In genomic region chr1:56511323-56511722, GRCh38 we compare ENCODE assay signal across 30 cellular contexts.
DNase-seq lines count a peak whose midpoint lies in the region; ATAC-seq and TF ChIP-seq lines count a peak whose summit lies in the region.
"Had no signal": no experiment of that assay in that cellular context is flagged by ENCODE, and none has a peak within 500 bp of the region (broad histone marks: within the 10 kb centered on the region; RNA-seq: fewer than 3 reads in every experiment).

No MANE protein-coding gene starts in this region.

- peak overlapping the region in 8 of 12 donors; percentile 31 to 84 (median 74) for H3K27ac ChIP-seq in heart left ventricle
- peak overlapping the region; percentile 23 to 78 (median 67) for H3K27ac ChIP-seq in upper lobe of left lung
- H3K27ac ChIP-seq: epithelial cell of prostate, ovary had no signal

- H3K9me3 Mint-ChIP-seq in glutamatergic neuron (ENCODE audit: unreplicated experiment): peaks cover 7% of the 10 kb centered on the region
- H3K9me3 Mint-ChIP-seq in mesothelial cell of epicardium: no peaks in the 10 kb centered on the region
- H3K9me3 Mint-ChIP-seq: CD4-positive, alpha-beta T cell; stimulated activated naive B cell treated with anti-CD40 and anti-IgM and Interleukin-4, amounts not matched to agents 10 μg/mL and 1 μg/mL and 100 μg/mL, for 72 hours had no signal

- peaks cover 0 to 69% (median 45%) of the 10 kb centered on the region in 9 donors for H3K36me3 ChIP-seq in heart left ventricle
- H3K36me3 ChIP-seq in upper lobe of left lung: peaks cover 0 to 44% (median 20%) of the 10 kb centered on the region in 4 donors
- H3K36me3 ChIP-seq: ovary had no signal

- ATAC-seq in heart left ventricle (no peak), upper lobe of left lung (ENCODE audit: low FRiP score in 2 of 2) (peak in 1 of 2 donors; percentile 51), GM18867 (IDR thresholded peaks at IDR 0.05; ENCODE audit: unreplicated experiment) (no peak)
- ATAC-seq: activated CD8-positive, alpha-beta memory T cell treated with anti-CD3 and anti-CD28 coated beads, Interleukin-2, amount 10 ng/mL, durations not matched to agents 7 days and 5 days; activated T-cell treated with anti-CD3 and anti-CD28 coated beads, Interleukin-2, amount 50 U/mL, for 72 hours; naive thymus-derived CD8-positive, alpha-beta T cell; Panc1; stimulated activated naive B cell treated with anti-CD40 and anti-IgM and Interleukin-4, amounts not matched to agents 10 μg/mL and 1 μg/mL and 100 μg/mL, for 72 hours had no signal

- H3K4me1 ChIP-seq in heart left ventricle (peaks cover 15 to 100% (median 90%) of the 10 kb centered on the region in 12 donors), upper lobe of left lung (peaks cover 62 to 80% (median 71%) of the 10 kb centered on the region in 4 donors)

- DNase-seq in heart left ventricle: no peak
- DNase-seq in cardiac septum (ENCODE audit: low spot score): no peak
- DNase-seq in glutamatergic neuron: no peak
- DNase-seq in mesothelial cell of epicardium (ENCODE audit: low spot score in 2 of 2, unreplicated experiment in 2 of 2): no peak
- DNase-seq in upper lobe of left lung: peak in 1 of 2 donors; percentile 64
- no peak for DNase-seq in foreskin fibroblast
- no peak for DNase-seq in stimulated activated CD4-positive, alpha-beta T cell treated with anti-CD3 and anti-CD28 coated beads, Interleukin-2, amount 100 ng/mL, for 24 hours
- DNase-seq: 8988T; activated CD8-positive, alpha-beta memory T cell treated with anti-CD3 and anti-CD28 coated beads, Interleukin-2, amount 10 ng/mL, durations not matched to agents 7 days and 5 days; activated naive CD4-positive, alpha-beta T cell; activated T-cell treated with anti-CD3 and anti-CD28 coated beads, Interleukin-2, amount 50 U/mL, for 72 hours; CD4-positive, alpha-beta T cell; EL; HCEC 1CT; head of caudate nucleus; midbrain; naive thymus-derived CD8-positive, alpha-beta T cell; NCI-H1092 treated with DMSO at 0.1 percent for 48 hours; NCI-H187; NCI-H2171 treated with DMSO at 0.1 percent for 48 hours; NCI-H524; NK-92 treated with Interleukin-12 subunit alpha and Interleukin-12 subunit beta, amount 100 ng/mL, for 24 hours; ovary; SIG-M5; stimulated activated naive B cell treated with anti-CD40 and anti-IgM and Interleukin-4, amounts not matched to agents 10 μg/mL and 1 μg/mL and 100 μg/mL, for 72 hours; SW 1271; T-helper 9 cell had no signal

- intact Hi-C loops in heart left ventricle (cut with DNase I) (loop anchor here in 4 of 10 donors (2.0 to 10.0 kb wide), 3 partner anchors 63 to 66 kb away; partner anchors contain the start of gene PLPP3 (in 3 of the 4)), cardiac septum (cut with DNase I) (no loop called here)

- 75 to 88% (median 79%) methylated on average over 5 of the region's 5 CpGs for WGBS in heart left ventricle, 4 donors
- WGBS in upper lobe of left lung, 2 donors: 84 to 89% methylated on average over 5 of the region's 5 CpGs

- peak overlapping the region; percentile 95 for H3K27ac Mint-ChIP-seq in glutamatergic neuron (ENCODE audit: unreplicated experiment)
- peak overlapping the region; percentile 21 for H3K27ac Mint-ChIP-seq in mesothelial cell of epicardium
- H3K27ac Mint-ChIP-seq: activated CD8-positive, alpha-beta memory T cell treated with anti-CD3 and anti-CD28 coated beads, Interleukin-2, amount 10 ng/mL, durations not matched to agents 7 days and 5 days; activated T-cell treated with anti-CD3 and anti-CD28 coated beads, Interleukin-2, amount 50 U/mL, for 72 hours; CD4-positive, alpha-beta T cell; naive thymus-derived CD8-positive, alpha-beta T cell; stimulated activated naive B cell treated with anti-CD40 and anti-IgM and Interleukin-4, amounts not matched to agents 10 μg/mL and 1 μg/mL and 100 μg/mL, for 72 hours had no signal

- H3K4me1 Mint-ChIP-seq in glutamatergic neuron (ENCODE audit: low read depth, unreplicated experiment) (peaks cover 61% of the 10 kb centered on the region), mesothelial cell of epicardium (peaks cover 22% of the 10 kb centered on the region)
- H3K4me1 Mint-ChIP-seq: activated CD8-positive, alpha-beta memory T cell treated with anti-CD3 and anti-CD28 coated beads, Interleukin-2, amount 10 ng/mL, durations not matched to agents 7 days and 5 days had no signal

- TF ChIP-seq EP300 in upper lobe of left lung (IDR thresholded peaks at IDR 0.05): peak in 2 of 4 donors; percentile 17 to 96

- TF ChIP-seq CTCF in heart left ventricle (IDR thresholded peaks at IDR 0.05) (no peak), glutamatergic neuron (IDR thresholded peaks at IDR 0.05; ENCODE audit: partially characterized antibody, unreplicated experiment) (no peak), mesothelial cell of epicardium (IDR thresholded peaks at IDR 0.05; ENCODE audit: unreplicated experiment) (no peak), upper lobe of left lung (IDR thresholded peaks at IDR 0.05) (no peak), foreskin fibroblast (IDR thresholded peaks at IDR 0.05; ENCODE audit: low read depth, low read length) (no peak)

- H3K27me3 ChIP-seq in heart left ventricle (no peaks in the 10 kb centered on the region), upper lobe of left lung (no peaks in the 10 kb centered on the region)
- H3K27me3 ChIP-seq: ovary had no signal

- H3K4me3 ChIP-seq in heart left ventricle: no peak overlapping the region
- H3K4me3 ChIP-seq in upper lobe of left lung: no peak overlapping the region
- no peak overlapping the region for H3K4me3 ChIP-seq in foreskin fibroblast (ENCODE audit: low read depth in 1 of 2, low read length in 2 of 2)
- H3K4me3 ChIP-seq: ovary had no signal

- no peaks in the 10 kb centered on the region for H3K36me3 Mint-ChIP-seq in glutamatergic neuron (ENCODE audit: unreplicated experiment)
- H3K36me3 Mint-ChIP-seq in mesothelial cell of epicardium: peaks cover 49% of the 10 kb centered on the region
- H3K36me3 Mint-ChIP-seq: activated CD8-positive, alpha-beta memory T cell treated with anti-CD3 and anti-CD28 coated beads, Interleukin-2, amount 10 ng/mL, durations not matched to agents 7 days and 5 days; naive thymus-derived CD8-positive, alpha-beta T cell had no signal

- H3K4me3 Mint-ChIP-seq in glutamatergic neuron (ENCODE audit: unreplicated experiment): no peak overlapping the region
- no peak overlapping the region for H3K4me3 Mint-ChIP-seq in mesothelial cell of epicardium
- H3K4me3 Mint-ChIP-seq: activated CD8-positive, alpha-beta memory T cell treated with anti-CD3 and anti-CD28 coated beads, Interleukin-2, amount 10 ng/mL, durations not matched to agents 7 days and 5 days; activated T-cell treated with anti-CD3 and anti-CD28 coated beads, Interleukin-2, amount 50 U/mL, for 72 hours; CD4-positive, alpha-beta T cell; naive thymus-derived CD8-positive, alpha-beta T cell; stimulated activated naive B cell treated with anti-CD40 and anti-IgM and Interleukin-4, amounts not matched to agents 10 μg/mL and 1 μg/mL and 100 μg/mL, for 72 hours had no signal

- no peaks in the 10 kb centered on the region for H3K9me3 ChIP-seq in heart left ventricle
- H3K9me3 ChIP-seq in upper lobe of left lung: no peaks in the 10 kb centered on the region
- H3K9me3 ChIP-seq: ovary had no signal

- no peak for TF ChIP-seq POLR2A in heart left ventricle (IDR thresholded peaks at IDR 0.05)
- peak in 1 of 4 donors; percentile 22 for TF ChIP-seq POLR2A in upper lobe of left lung (IDR thresholded peaks at IDR 0.05)

- peaks cover 7% of the 10 kb centered on the region for H3K27me3 Mint-ChIP-seq in glutamatergic neuron (ENCODE audit: unreplicated experiment)
- H3K27me3 Mint-ChIP-seq in mesothelial cell of epicardium (ENCODE audit: low read depth): no peaks in the 10 kb centered on the region
- H3K27me3 Mint-ChIP-seq: activated CD8-positive, alpha-beta memory T cell treated with anti-CD3 and anti-CD28 coated beads, Interleukin-2, amount 10 ng/mL, durations not matched to agents 7 days and 5 days; CD4-positive, alpha-beta T cell; stimulated activated naive B cell treated with anti-CD40 and anti-IgM and Interleukin-4, amounts not matched to agents 10 μg/mL and 1 μg/mL and 100 μg/mL, for 72 hours had no signal
